In the genomic region with DNA sequence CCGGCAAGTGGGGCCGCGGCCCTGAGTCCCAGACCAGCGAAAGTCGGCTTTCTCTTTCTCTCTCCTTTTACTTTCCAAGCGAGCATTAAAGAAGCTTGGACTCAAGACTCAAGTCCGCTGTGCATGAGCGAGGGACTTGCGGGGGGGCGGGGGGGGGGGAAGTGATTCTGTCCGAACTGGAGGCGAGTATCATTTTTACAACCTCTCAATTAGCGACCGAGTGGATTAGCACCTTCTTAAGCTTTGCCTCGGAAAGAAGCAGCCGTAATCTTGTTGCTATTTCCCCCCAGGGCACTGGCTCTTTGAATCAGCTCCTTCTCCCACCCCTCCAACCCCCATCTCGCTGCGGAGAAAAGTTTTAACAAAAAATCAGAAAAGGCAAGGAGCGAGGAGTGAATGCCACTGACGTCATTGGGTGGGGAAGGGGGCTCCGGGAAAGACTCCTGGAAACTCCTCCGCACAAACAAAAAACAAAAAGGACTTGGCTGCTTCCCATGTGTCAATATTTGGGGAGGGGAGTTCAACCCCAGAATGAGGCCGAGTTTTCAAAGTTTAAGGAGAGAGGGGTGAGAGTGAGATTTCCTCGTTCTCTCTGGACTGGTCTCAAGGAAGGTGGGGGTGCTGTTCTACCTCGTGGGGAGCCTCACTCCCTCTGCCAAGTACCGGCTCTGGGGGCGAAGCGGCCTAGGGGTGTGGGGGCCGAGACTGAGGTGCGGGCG, we compare ENCODE assay signal across 8 cellular contexts. TPM values are rescaled to one million over a fixed set of nuclear protein-coding genes. Genes with fewer than 3 reads are reported as not detected.
DNase-seq lines count a peak whose midpoint lies in the region; ATAC-seq and TF ChIP-seq lines count a peak whose summit lies in the region.

No MANE protein-coding gene starts in this region.

- intact Hi-C loops in prostate gland (cut with DNase I) = no loop called here

- peak overlapping the region; percentile 71 for H3K4me2 ChIP-seq in fibroblast of lung (ENCODE audit: extremely low read depth, insufficient read depth, low read length)

- H3K4me1 ChIP-seq in fibroblast of lung (ENCODE audit: control insufficient read depth, extremely low read depth, insufficient read depth, low read length) = peaks cover 5% of the 10 kb centered on the region
- peaks cover 14% of the 10 kb centered on the region for H3K4me1 ChIP-seq in prostate gland (replicated peaks)

- DNase-seq in GM06990 (ENCODE audit: extremely low read depth, insufficient read length) (no peak), NCI-H82 (lab: John Stamatoyannopoulos, UW) (peak; percentile 78), fibroblast of lung (ENCODE audit: low read depth in 2 of 2) (peak in 1 of 2 donors; percentile 42), prostate gland (ENCODE audit: low spot score) (no peak), inferior parietal cortex (ENCODE audit: extremely low spot score) (no peak)
- no peak for DNase-seq in activated CD4-positive, CD25-positive, alpha-beta regulatory T cell treated with anti-CD3 and anti-CD28 coated beads, Interleukin-2, amount 50 U/mL, for 72 hours

- no peak overlapping the region for H3K27ac ChIP-seq in fibroblast of lung (ENCODE audit: insufficient read depth, low read length)
- no peak overlapping the region for H3K27ac ChIP-seq in prostate gland

- no peaks in the 10 kb centered on the region for H3K36me3 ChIP-seq in GM06990 (ENCODE audit: control insufficient read depth, insufficient read depth, low read length)
- H3K36me3 ChIP-seq in fibroblast of lung (ENCODE audit: control insufficient read depth, insufficient read depth, low read length) = no peaks in the 10 kb centered on the region
- no peaks in the 10 kb centered on the region for H3K36me3 ChIP-seq in prostate gland

- H3K9me3 ChIP-seq in fibroblast of lung (ENCODE audit: control insufficient read depth, insufficient read depth, low read depth, low read length) (no peaks in the 10 kb centered on the region), prostate gland (no peaks in the 10 kb centered on the region)

- H3K9ac ChIP-seq in fibroblast of lung (ENCODE audit: insufficient read depth, low read length) = no peak overlapping the region

- ATAC-seq in GM18498 (IDR thresholded peaks at IDR 0.05; ENCODE audit: unreplicated experiment) (no peak), GM19035 (IDR thresholded peaks at IDR 0.05; ENCODE audit: unreplicated experiment) (no peak)

- 4% methylated on average over 31 of the region's 31 CpGs for WGBS in prostate gland

- H4K20me1 ChIP-seq in fibroblast of lung (ENCODE audit: control insufficient read depth, extremely low read depth, insufficient read depth, low read length) = no peaks in the 10 kb centered on the region

- H3K79me2 ChIP-seq in fibroblast of lung (ENCODE audit: control insufficient read depth, insufficient read depth, low read length) = no peaks in the 10 kb centered on the region

- H3K27me3 ChIP-seq in GM06990 (replicated peaks; ENCODE audit: control insufficient read depth, insufficient read depth, low read length) = peaks cover 10% of the 10 kb centered on the region; the same call in 1 of the 2 replicates
- peaks cover 86% of the 10 kb centered on the region for H3K27me3 ChIP-seq in fibroblast of lung (ENCODE audit: control insufficient read depth, insufficient read depth, low read length)
- H3K27me3 ChIP-seq in prostate gland (replicated peaks; ENCODE audit: insufficient read depth) = peaks cover 57% of the 10 kb centered on the region

- no peak for TF ChIP-seq CTCF in GM06990 (IDR thresholded peaks at IDR 0.05; ENCODE audit: insufficient read depth, low read length, poor library complexity, severe bottlenecking)
- no peak for TF ChIP-seq CTCF in fibroblast of lung (conservative IDR thresholded peaks at IDR 0.05 in 1 of 2, IDR thresholded peaks at IDR 0.05 in 1 of 2; ENCODE audit: low read depth in 1 of 2, low read length in 2 of 2)
- no peak for TF ChIP-seq CTCF in prostate gland (IDR thresholded peaks at IDR 0.05)

- no peak overlapping the region for H2AFZ ChIP-seq in fibroblast of lung (ENCODE audit: low read length)

- TF ChIP-seq POLR2A in prostate gland (IDR thresholded peaks at IDR 0.05) = no peak

- H3K4me3 ChIP-seq in GM06990 (replicated peaks; ENCODE audit: low read depth, low read length) (peak overlapping the region; percentile 49), fibroblast of lung (replicated peaks in 1 of 4; ENCODE audit: control extremely low read depth in 1 of 4, insufficient read depth in 1 of 4, low read depth in 3 of 4, low read length in 4 of 4) (peak overlapping the region in 3 of 4 experiments; percentile 38 to 52 (median 38)), prostate gland (peak overlapping the region; percentile 7 to 18)

RNA-seq across cellular contexts. Expression of a gene that starts 2.3 kb away (rescaled TPM):
- not detected in 2 replicates for total RNA-seq in fibroblast of lung
- 0.44 TPM in 2 replicates for polyA plus RNA-seq in fibroblast of lung
- polyA plus RNA-seq in fibroblast of lung (2012) = 0.27 and 0.77 TPM in 2 replicates
- not detected in 2 replicates for polyA minus RNA-seq in fibroblast of lung (ENCODE audit: low replicate concordance)
- under 1 TPM in 1 of 2 donors, not detected in 1; 0.80 TPM for total RNA-seq in prostate gland
